ENCODE assay signal across 8 cellular contexts in the genomic region with DNA sequence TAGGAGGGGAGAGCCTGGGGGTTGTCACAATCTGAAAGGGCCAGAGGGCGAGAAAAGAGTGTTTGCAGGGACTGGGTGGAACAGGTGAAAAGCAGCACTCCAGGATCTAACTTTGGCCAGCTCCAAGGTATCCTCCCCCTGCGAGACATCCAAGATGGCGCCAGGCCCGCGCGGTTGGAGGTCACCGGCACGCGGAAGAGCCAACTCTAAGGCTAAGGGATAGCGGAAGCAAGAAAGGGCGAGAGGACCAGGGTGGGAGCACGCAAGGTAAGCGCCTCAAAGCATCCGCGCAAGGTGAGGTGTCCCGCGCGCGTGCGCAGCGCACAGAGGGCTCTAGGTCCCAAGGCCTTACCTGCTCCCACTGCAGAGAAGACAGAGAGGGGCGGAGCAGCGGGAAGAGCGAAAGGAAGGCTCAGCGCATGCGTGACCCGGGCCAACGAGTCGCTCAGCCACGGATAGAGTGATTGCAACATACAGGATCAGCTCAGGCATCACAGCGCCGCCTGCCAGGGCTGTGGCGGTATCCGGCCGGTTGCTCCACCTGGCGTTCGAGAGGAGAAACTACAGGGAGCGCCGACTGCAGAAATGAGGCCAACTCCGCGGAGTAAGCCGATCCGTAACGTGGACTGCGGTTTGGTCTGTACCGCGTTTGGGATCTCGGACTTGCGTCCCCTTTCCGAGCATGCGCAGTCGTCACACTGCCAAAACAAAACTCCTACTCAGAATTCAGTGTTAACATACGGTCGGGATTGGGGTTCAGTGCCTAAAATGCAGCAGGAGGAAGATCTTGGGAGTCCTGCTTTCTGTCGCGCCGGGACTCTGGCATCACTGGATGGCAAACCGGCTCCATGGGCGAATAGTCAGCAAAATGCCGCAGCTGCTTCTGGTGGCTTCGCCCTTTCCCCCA. TPM values are rescaled to one million over a fixed set of nuclear protein-coding genes. Genes with fewer than 3 reads are reported as not detected.
DNase-seq lines count a peak whose midpoint lies in the region; ATAC-seq and TF ChIP-seq lines count a peak whose summit lies in the region.

Gene ATP5MC2, minus strand, starts transcription at position 383 of the 907 bp plus-strand sequence. CDS start 3,469 bp downstream, outside the sequence.

- no peaks in the 10 kb centered on the region; the same call in 1 of the 2 replicates for H3K27me3 Mint-ChIP-seq in WTC11 (ENCODE audit: low read depth)

- ATAC-seq in HG03196 (IDR thresholded peaks at IDR 0.05; ENCODE audit: unreplicated experiment) (peak; percentile 98), WTC11 (peak; percentile 88)

- peaks cover 42% of the 10 kb centered on the region for H3K4me1 Mint-ChIP-seq in WTC11

- H3K9me3 Mint-ChIP-seq in WTC11, result no peaks in the 10 kb centered on the region

- POLR2A ChIA-PET in WTC11 (lab: Charles Lee), result interaction anchor here (0.5 to 1.9 kb wide), 14 partner anchors 10 to 351 kb away, joined by 3 to 9 read pairs (median 4); partner anchors contain the start of genes ATF7 and TARBP2

- H3K27ac Mint-ChIP-seq in WTC11, result peak within 1 kb of the TSS; percentile 98

- TF ChIP-seq CTCF in AG10803 (conservative IDR thresholded peaks at IDR 0.05; ENCODE audit: low read length) (peak; percentile 99), WTC11 (IDR thresholded peaks at IDR 0.05) (peak; percentile 83), cardiac fibroblast (IDR thresholded peaks at IDR 0.05; ENCODE audit: low read depth, low read length) (peak; percentile 100)

- TF ChIP-seq POLR2A in GM18951 (IDR thresholded peaks at IDR 0.05; ENCODE audit: extremely low read depth, insufficient read depth, insufficient read length), result peak; percentile 91

- CTCF ChIA-PET in WTC11 (lab: Charles Lee), result interaction anchor here (0.6 to 5.8 kb wide), 48 partner anchors 9 to 723 kb away, joined by 3 to 92 read pairs (median 4); partner anchors contain the start of genes AAAS, ATF7, CALCOCO1 and CISTR

- peak within 1 kb of the TSS; percentile 95 for H3K4me3 Mint-ChIP-seq in WTC11

- in situ Hi-C loops in GM18951 (cut with MboI; ENCODE audit: low sequenced_read_pairs, unreplicated experiment), result loop anchor here (5.0 kb wide), 1 partner anchor 129 kb away; no protein-coding TSS in a partner anchor

- H3K4me3 ChIP-seq in AG10803 (ENCODE audit: low read length), result peak within 1 kb of the TSS; percentile 98
- peak within 1 kb of the TSS; percentile 78 to 79 for H3K4me3 ChIP-seq in cardiac fibroblast (replicated peaks in 1 of 2; ENCODE audit: low read depth in 2 of 2, low read length in 2 of 2)

- peaks cover 36% of the 10 kb centered on the region for H3K36me3 Mint-ChIP-seq in WTC11

- DNase-seq in AG10803 (ENCODE audit: low read depth) (peak; percentile 98), NCI-H226 (peak; percentile 98), WTC11 (ENCODE audit: low spot score) (peak; percentile 97), cardiac fibroblast (ENCODE audit: low read depth in 2 of 2) (peak; percentile 99), iPS-NIHi7 (ENCODE audit: extremely low spot score) (peak; percentile 98), smooth muscle cell of the brain vasculature (ENCODE audit: low read depth, low spot score) (peak; percentile 96)

TF ChIP-seq in WTC11, 78 proteins besides CTCF, POLR2A, EP300 and RAD21 (continues in another document):
- TF ChIP-seq RELA (CRISPR knock-in tag; IDR thresholded peaks at IDR 0.05; ENCODE audit: borderline replicate concordance), result no peak
- TF ChIP-seq E2F1 (CRISPR knock-in tag; IDR thresholded peaks at IDR 0.05), result 0 out of 2 replicates have a peak, but pooled peaks have one; percentile 6
- no peak for TF ChIP-seq ZNF138 (CRISPR knock-in tag; conservative IDR thresholded peaks at IDR 0.05)
- TF ChIP-seq ZBTB21 (CRISPR knock-in tag; IDR thresholded peaks at IDR 0.05; ENCODE audit: borderline replicate concordance), result peak; percentile 86; the same call in 1 of the 2 replicates
- no peak for TF ChIP-seq ZNF232 (CRISPR knock-in tag; IDR thresholded peaks at IDR 0.05)
- TF ChIP-seq ATF6 (CRISPR knock-in tag; IDR thresholded peaks at IDR 0.05), result no peak
- no peak for TF ChIP-seq JAZF1 (CRISPR knock-in tag; IDR thresholded peaks at IDR 0.05)
- TF ChIP-seq ATF3 (CRISPR knock-in tag; conservative IDR thresholded peaks at IDR 0.05), result no peak
- 0 out of 2 replicates have a peak, but pooled peaks have one; percentile 48 for TF ChIP-seq ERG (CRISPR knock-in tag; IDR thresholded peaks at IDR 0.05)
- TF ChIP-seq GRHL2 (CRISPR knock-in tag; IDR thresholded peaks at IDR 0.05; ENCODE audit: insufficient replicate concordance, severe bottlenecking), result no peak
- no peak for TF ChIP-seq EMX1 (CRISPR knock-in tag; IDR thresholded peaks at IDR 0.05)
- TF ChIP-seq SMAD4 (CRISPR knock-in tag; IDR thresholded peaks at IDR 0.05), result peak; percentile 34; the same call in 1 of the 2 replicates
- peak; percentile 87 for TF ChIP-seq NFE2L1 (CRISPR knock-in tag; IDR thresholded peaks at IDR 0.05)
- TF ChIP-seq FOXP1 (CRISPR knock-in tag; IDR thresholded peaks at IDR 0.05; ENCODE audit: borderline replicate concordance), result peak; percentile 84; the same call in 1 of the 2 replicates
- no peak for TF ChIP-seq SOX15 (CRISPR knock-in tag; IDR thresholded peaks at IDR 0.05)
- TF ChIP-seq IRF2 (CRISPR knock-in tag; IDR thresholded peaks at IDR 0.05; ENCODE audit: borderline replicate concordance, low read depth), result no peak
- TF ChIP-seq, protein P1, sequence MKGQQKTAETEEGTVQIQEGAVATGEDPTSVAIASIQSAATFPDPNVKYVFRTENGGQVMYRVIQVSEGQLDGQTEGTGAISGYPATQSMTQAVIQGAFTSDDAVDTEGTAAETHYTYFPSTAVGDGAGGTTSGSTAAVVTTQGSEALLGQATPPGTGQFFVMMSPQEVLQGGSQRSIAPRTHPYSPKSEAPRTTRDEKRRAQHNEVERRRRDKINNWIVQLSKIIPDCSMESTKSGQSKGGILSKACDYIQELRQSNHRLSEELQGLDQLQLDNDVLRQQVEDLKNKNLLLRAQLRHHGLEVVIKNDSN (CRISPR knock-in tag; IDR thresholded peaks at IDR 0.05), result peak; percentile 36; the same call in 1 of the 2 replicates
- TF ChIP-seq FOXJ3 (CRISPR knock-in tag; IDR thresholded peaks at IDR 0.05; ENCODE audit: borderline replicate concordance), result no peak
- TF ChIP-seq KAT7 (CRISPR knock-in tag; IDR thresholded peaks at IDR 0.05; ENCODE audit: borderline replicate concordance), result no peak
- TF ChIP-seq, protein P2, sequence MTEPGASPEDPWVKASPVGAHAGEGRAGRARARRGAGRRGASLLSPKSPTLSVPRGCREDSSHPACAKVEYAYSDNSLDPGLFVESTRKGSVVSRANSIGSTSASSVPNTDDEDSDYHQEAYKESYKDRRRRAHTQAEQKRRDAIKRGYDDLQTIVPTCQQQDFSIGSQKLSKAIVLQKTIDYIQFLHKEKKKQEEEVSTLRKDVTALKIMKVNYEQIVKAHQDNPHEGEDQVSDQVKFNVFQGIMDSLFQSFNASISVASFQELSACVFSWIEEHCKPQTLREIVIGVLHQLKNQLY (CRISPR knock-in tag; IDR thresholded peaks at IDR 0.05), result no peak
- no peak for TF ChIP-seq ZNF396 (CRISPR knock-in tag; IDR thresholded peaks at IDR 0.05; ENCODE audit: borderline replicate concordance)
- TF ChIP-seq ESRRA (CRISPR knock-in tag; IDR thresholded peaks at IDR 0.05; ENCODE audit: borderline replicate concordance), result no peak

RNA-seq across cellular contexts. Expression of gene ATP5MC2, which starts in this region (rescaled TPM):
- 411 to 527 TPM (median 517 TPM) in 3 replicates for total RNA-seq in WTC11 (2021)

Comparison
In these comparisons a context has a peak if more than half of its experiments do, and no peak if none do; other contexts are left out.
1. Peak in every context shown above with its lines: DNase-seq, ATAC-seq and H3K4me3 ChIP-seq.